ENCODE assay signal across 9 cellular contexts in the genomic region with DNA sequence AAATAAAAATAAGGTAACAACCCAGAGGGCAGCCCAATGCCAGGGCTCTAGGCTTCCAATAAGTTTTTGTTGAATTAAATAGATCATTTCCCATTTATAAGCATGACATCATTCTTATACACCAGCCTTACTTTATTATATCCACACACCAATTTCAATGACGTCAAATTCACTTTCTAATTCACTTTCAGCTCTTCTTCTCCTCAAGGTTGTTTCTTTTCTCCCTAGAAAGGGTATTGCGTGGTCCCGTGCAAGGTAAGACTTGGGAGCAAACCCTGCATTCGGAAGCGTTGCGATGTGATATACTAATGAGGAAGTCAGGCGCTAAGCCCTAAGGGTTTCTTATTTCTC. TPM values are rescaled to one million over a fixed set of nuclear protein-coding genes. Genes with fewer than 3 reads are reported as not detected.
DNase-seq lines count a peak whose midpoint lies in the region; ATAC-seq, FAIRE-seq and TF ChIP-seq lines count a peak whose summit lies in the region.
"Had no signal": no experiment of that assay in that cellular context is flagged by ENCODE, and none has a peak within 500 bp of the region (broad histone marks: within the 10 kb centered on the region; RNA-seq: fewer than 3 reads in every experiment).

No MANE protein-coding gene starts in this region.

- in situ Hi-C loops in GM12878 (cut with MboI), result loop anchor here (10.0 kb wide), 1 partner anchor 172 kb away; no protein-coding TSS in a partner anchor

- intact Hi-C loops in GM12878 (cut with micrococcal nuclease; ENCODE audit: unreplicated experiment), result no loop called here
- intact Hi-C loops in left lung (cut with DNase I), result loop anchor here in 1 of 2 donors (5.0 kb wide), 1 partner anchor 174 kb away; no protein-coding TSS in a partner anchor

- H3K9ac ChIP-seq in GM12878 (ENCODE audit: control insufficient read depth, insufficient read depth, low read length) (no peak overlapping the region), subcutaneous abdominal adipose tissue (ENCODE audit: low read length in 5 of 5) (no peak overlapping the region)

- SMC1A ChIA-PET in GM12878 (lab: Charles Lee; ENCODE audit: uncharacterized antibody, unreplicated experiment), result interaction anchor here (1.4 kb wide), 1 partner anchor 10 kb away, joined by 4 read pairs; no protein-coding TSS in a partner anchor

- no peaks in the 10 kb centered on the region for H3K9me3 ChIP-seq in GM12878 (replicated peaks; ENCODE audit: control insufficient read depth, insufficient read depth, low read length)
- no peaks in the 10 kb centered on the region for H3K9me3 ChIP-seq in left lung
- H3K9me3 ChIP-seq in subcutaneous abdominal adipose tissue (ENCODE audit: control insufficient read depth in 5 of 5, low read length in 5 of 5), result no peaks in the 10 kb centered on the region

- H2AFZ ChIP-seq in GM12878 (ENCODE audit: control insufficient read depth, low read depth, low read length), result no peak overlapping the region

- no peak overlapping the region for H3K4me2 ChIP-seq in GM12878 (ENCODE audit: control insufficient read depth, insufficient read depth)

- CTCF ChIA-PET in GM12878 (lab: Yijun Ruan, JAX), result interaction anchor here (1.0 kb wide), 1 partner anchor 175 kb away, joined by 3 read pairs; no protein-coding TSS in a partner anchor

- H3K4me3 ChIP-seq in GM12878, result no peak overlapping the region
- H3K4me3 ChIP-seq in left lung, result peak overlapping the region; percentile 41 to 42
- H3K4me3 ChIP-seq in subcutaneous abdominal adipose tissue (ENCODE audit: low read depth in 1 of 5, low read length in 5 of 5), result peak overlapping the region in 3 of 5 donors; percentile 65 to 71 (median 69)

- H3K36me3 ChIP-seq in GM12878 (ENCODE audit: control insufficient read depth in 2 of 2, insufficient read depth in 2 of 2, low read length in 1 of 2) (no peaks in the 10 kb centered on the region), left lung (no peaks in the 10 kb centered on the region), subcutaneous abdominal adipose tissue (ENCODE audit: control insufficient read depth in 5 of 5, insufficient read depth in 5 of 5, low read length in 5 of 5) (no peaks in the 10 kb centered on the region)

- DNase-seq in NCI-H345 (lab: John Stamatoyannopoulos, UW) (peak; percentile 1), NCI-H345 treated with DMSO at 0.1 percent for 48 hours (lab: John Stamatoyannopoulos, UW; ENCODE audit: unreplicated experiment) (no peak), GM12878 (ENCODE audit: low read depth, low spot score) (no peak), left lung (no peak), MV-4-11 (lab: John Stamatoyannopoulos, UW) (no peak)
- DNase-seq: NCI-H1105 had no signal

- no peak for TF ChIP-seq POLR2A in GM12878 (IDR thresholded peaks at IDR 0.05; ENCODE audit: low read depth, low read length)

- ATAC-seq in GM12878 (no peak), left lung (no peak), GM21515 (IDR thresholded peaks at IDR 0.05; ENCODE audit: unreplicated experiment) (no peak), GM21737 (IDR thresholded peaks at IDR 0.05; ENCODE audit: unreplicated experiment) (no peak)

- TF ChIP-seq RAD21 in GM12878 (IDR thresholded peaks at IDR 0.05; ENCODE audit: insufficient read depth, low read depth, low read length), result no peak

- no TSS peak for BruUV-seq in GM12878 (replicated peaks; lab: Mats Ljungman, UMichigan)

- TF ChIP-seq CTCF in GM12878 (IDR thresholded peaks at IDR 0.05 in 2 of 3, conservative IDR thresholded peaks at IDR 0.05 in 1 of 3; ENCODE audit: control insufficient read depth in 2 of 3, extremely low read depth in 1 of 3, insufficient read depth in 1 of 3, low read depth in 3 of 3, low read length in 3 of 3), result no peak
- TF ChIP-seq CTCF in left lung (IDR thresholded peaks at IDR 0.05), result no peak

- H3K27me3 ChIP-seq in GM12878 (replicated peaks in 1 of 2; ENCODE audit: control insufficient read depth in 2 of 2, insufficient read depth in 2 of 2, low read length in 1 of 2) (peaks cover 7 to 8% of the 10 kb centered on the region in 2 experiments), left lung (peaks cover 16 to 75% of the 10 kb centered on the region in 2 donors), subcutaneous abdominal adipose tissue (ENCODE audit: control insufficient read depth in 5 of 5, insufficient read depth in 4 of 5, low read length in 5 of 5) (peaks cover 14 to 29% (median 20%) of the 10 kb centered on the region in 5 donors)

- no peak for TF ChIP-seq EP300 in GM12878 (IDR thresholded peaks at IDR 0.05; ENCODE audit: borderline replicate concordance in 1 of 2, control insufficient read depth in 1 of 2, low read depth in 2 of 2, low read length in 2 of 2)

- no peaks in the 10 kb centered on the region for H3K79me2 ChIP-seq in GM12878 (ENCODE audit: control insufficient read depth, insufficient read depth, low read length)

- FAIRE-seq in GM12878 (lab: Jason Lieb, UNC), result no peak

- RAD21 ChIA-PET in GM12878 (lab: Charles Lee; ENCODE audit: unreplicated experiment), result no interaction called here

- H3K27ac ChIP-seq in GM12878 (ENCODE audit: control insufficient read depth, insufficient read depth), result no peak overlapping the region
- no peak overlapping the region for H3K27ac ChIP-seq in left lung
- no peak overlapping the region for H3K27ac ChIP-seq in subcutaneous abdominal adipose tissue (ENCODE audit: low read depth, low read length)

- POLR2A ChIA-PET in GM12878 (lab: Charles Lee), result no interaction called here

- 22% methylated on average over 7 of the region's 7 CpGs for WGBS in GM12878 (ENCODE audit: insufficient coverage, insufficient replicate concordance, low lambda C conversion rate, missing lambda C conversion rate)

- no peaks in the 10 kb centered on the region for H4K20me1 ChIP-seq in GM12878 (ENCODE audit: control insufficient read depth, insufficient read depth)

- H3K4me1 ChIP-seq in GM12878 (ENCODE audit: control insufficient read depth, insufficient read depth, low read length), result no peaks in the 10 kb centered on the region
- peaks cover 9% of the 10 kb centered on the region in 2 donors for H3K4me1 ChIP-seq in left lung
- H3K4me1 ChIP-seq in subcutaneous abdominal adipose tissue (ENCODE audit: control insufficient read depth in 5 of 5, insufficient read depth in 5 of 5, low read length in 5 of 5), result peaks cover 0 to 27% (median 25%) of the 10 kb centered on the region in 5 donors

TF ChIP-seq in GM12878, 131 proteins besides CTCF, POLR2A, EP300 and RAD21:
- TF ChIP-seq NFIC (IDR thresholded peaks at IDR 0.05; ENCODE audit: low read depth, low read length) (no peak), EZH2 (IDR thresholded peaks at IDR 0.05; ENCODE audit: borderline replicate concordance, control insufficient read depth, low read depth, low read length) (peak; percentile 27; the same call in 1 of the 2 replicates), SMARCA5 (IDR thresholded peaks at IDR 0.05) (no peak), ATF7 (IDR thresholded peaks at IDR 0.05; ENCODE audit: low read depth) (peak; percentile 18; the same call in 1 of the 2 replicates), ETV6 (conservative IDR thresholded peaks at IDR 0.05 in 1 of 2, IDR thresholded peaks at IDR 0.05 in 1 of 2; ENCODE audit: borderline replicate concordance in 1 of 2, low read depth in 1 of 2) (no peak)
TF ChIP-seq in GM12878: peak in this region for 2.

RNA-seq across cellular contexts. Expression of gene DKK1, which starts 1.1 kb away (rescaled TPM):
- total RNA-seq in GM12878 (2013; cell fraction: nucleolus; rRNA removed), result not detected in 2 replicates
- total RNA-seq in GM12878 (2014; rRNA removed) (not detected in 2 replicates), GM12878 (2014; rRNA removed; fragmentation: Illumina TruSeq; extraction: Trizol) (not detected in 2 replicates), GM12878 (2021) (0.77 TPM in 1 of 2 replicates, not detected in the other), left lung (10 to 100 TPM; 10.5 to 36.0 TPM)
- not detected for polyA plus RNA-seq in GM12878 (2011; ENCODE audit: low read depth)
- polyA plus RNA-seq in GM12878 (2011; rRNA removed) (not detected in 2 replicates), GM12878 (2014; fragmentation: Illumina TruSeq; extraction: Trizol) (not detected in 2 replicates), GM12878 (2014; fragmentation: Nextera tagmentation; extraction: Ambion mirVana) (not detected), GM12878 (2014; rRNA removed) (not detected in 2 replicates), GM12878 (2016; fragmentation: Nextera tagmentation; extraction: Ambion mirVana) (under 1 TPM; 0.12 to 0.33 TPM)
- polyA plus RNA-seq in GM12878 (2011; cell fraction: cytosol; rRNA removed), result not detected in 2 replicates
- polyA plus RNA-seq in GM12878 (2011; cell fraction: nucleus; rRNA removed), result not detected in 2 replicates
- not detected in 2 replicates for polyA plus RNA-seq in GM12878 (2012)
- polyA minus RNA-seq in GM12878 (2011; rRNA and poly(A)+ RNA removed), result not detected in 2 replicates
- polyA minus RNA-seq in GM12878 (2011; cell fraction: cytosol; rRNA and poly(A)+ RNA removed), result 0.73 TPM in 1 of 2 replicates, not detected in the other
- not detected in 2 replicates for polyA minus RNA-seq in GM12878 (2011; cell fraction: nucleus; rRNA and poly(A)+ RNA removed)

Comparison
In these comparisons a context has a peak if more than half of its experiments do, and no peak if none do; other contexts are left out.
1. RNA of gene DKK1, which starts 1.1 kb away (total RNA-seq): 10.5 to 36.0 TPM in left lung; 0.77 TPM in GM12878; every median in the first group is over 4 times any median in the second.